26 cellular contexts compared by ENCODE assay signal in genomic region chr6:88074791-88075190, GRCh38. TPM values are rescaled to one million over a fixed set of nuclear protein-coding genes. Genes with fewer than 3 reads are reported as not detected.
DNase-seq lines count a peak whose midpoint lies in the region; ATAC-seq, FAIRE-seq and TF ChIP-seq lines count a peak whose summit lies in the region.
"Had no signal": no experiment of that assay in that cellular context is flagged by ENCODE, and none has a peak within 500 bp of the region (broad histone marks: within the 10 kb centered on the region; RNA-seq: fewer than 3 reads in every experiment).

No MANE protein-coding gene starts in this region.

- H3K27ac ChIP-seq in osteoblast (ENCODE audit: low read depth, low read length) = no peak overlapping the region
- H3K27ac ChIP-seq: A549; BLaER1 treated with 17β-estradiol and CSF1 and Interleukin-3, amounts not matched to agents 10 nM and 100 nM had no signal

- no peak overlapping the region for H3K4me3 ChIP-seq in osteoblast (ENCODE audit: insufficient read depth, low read length)
- H3K4me3 ChIP-seq: A549; BLaER1 treated with 17β-estradiol and CSF1 and Interleukin-3, amounts not matched to agents 10 nM and 100 nM; GM12878; GM23338 had no signal

- DNase-seq in G401 (ENCODE audit: low spot score) (peak; percentile 7), SK-N-DZ (ENCODE audit: low spot score) (peak; percentile 80), cerebellum (ENCODE audit: low spot score) (peak; percentile 5), osteoblast (ENCODE audit: insufficient read length, low spot score, missing footprints) (peak; percentile 27), GM12891 (ENCODE audit: insufficient read length, low spot score) (no peak), NCI-H128 (lab: John Stamatoyannopoulos, UW; ENCODE audit: unreplicated experiment) (no peak), DMS53 treated with DMSO at 0.1 percent for 48 hours (lab: John Stamatoyannopoulos, UW; ENCODE audit: unreplicated experiment) (no peak)
- no peak for DNase-seq in activated naive CD8-positive, alpha-beta T cell treated with anti-CD3 and anti-CD28 coated beads, Interleukin-2, amount 50 U/mL, for 24 hours
- DNase-seq: 8988T; ACHN; AML-193; BE2C; CD4-positive, alpha-beta T cell; CD8-positive, alpha-beta memory T cell; DMS53; DND-41; GDM1; H9 had no signal

- no peak for FAIRE-seq in GM12891 (lab: Jason Lieb, UNC)
- FAIRE-seq: A549, GM12878, GM18507 had no signal

- H3K9me3 Mint-ChIP-seq in activated naive CD8-positive, alpha-beta T cell treated with anti-CD3 and anti-CD28 coated beads, Interleukin-2, amount 50 U/mL, for 24 hours = peaks cover 4% of the 10 kb centered on the region
- H3K9me3 Mint-ChIP-seq: GM23338, H9 had no signal

- H3K4me1 Mint-ChIP-seq in activated naive CD8-positive, alpha-beta T cell treated with anti-CD3 and anti-CD28 coated beads, Interleukin-2, amount 50 U/mL, for 24 hours = no peaks in the 10 kb centered on the region
- H3K4me1 Mint-ChIP-seq: CD14-positive monocyte; CD8-positive, alpha-beta memory T cell; GM23338; H9 had no signal

- no peaks in the 10 kb centered on the region for H3K9me3 ChIP-seq in osteoblast (ENCODE audit: low read depth, low read length)
- H3K9me3 ChIP-seq: A549; BE2C; BLaER1 treated with 17β-estradiol and CSF1 and Interleukin-3, amounts not matched to agents 10 nM and 100 nM had no signal

- no peaks in the 10 kb centered on the region for H3K4me1 ChIP-seq in osteoblast (ENCODE audit: insufficient read depth, low read length)
- H3K4me1 ChIP-seq: A549; BE2C; BLaER1 treated with 17β-estradiol and CSF1 and Interleukin-3, amounts not matched to agents 10 nM and 100 nM had no signal

- no peak for ATAC-seq in activated naive CD8-positive, alpha-beta T cell treated with anti-CD3 and anti-CD28 coated beads, Interleukin-2, amount 50 U/mL, for 24 hours
- ATAC-seq: A549, GM12878, GM23338, HCT116 had no signal

- no peaks in the 10 kb centered on the region for H3K27me3 ChIP-seq in osteoblast (ENCODE audit: insufficient read depth, low read length)
- H3K27me3 ChIP-seq: BE2C; BLaER1 treated with 17β-estradiol and CSF1 and Interleukin-3, amounts not matched to agents 10 nM and 100 nM had no signal

- no peaks in the 10 kb centered on the region for H4K20me1 ChIP-seq in osteoblast (ENCODE audit: insufficient read depth, low read length)
- H4K20me1 ChIP-seq: BLaER1 treated with 17β-estradiol and CSF1 and Interleukin-3, amounts not matched to agents 10 nM and 100 nM had no signal

- H3K36me3 Mint-ChIP-seq in activated naive CD8-positive, alpha-beta T cell treated with anti-CD3 and anti-CD28 coated beads, Interleukin-2, amount 50 U/mL, for 24 hours (ENCODE audit: low read depth) = no peaks in the 10 kb centered on the region
- H3K36me3 Mint-ChIP-seq: CD14-positive monocyte; CD8-positive, alpha-beta memory T cell had no signal

- no peak for TF ChIP-seq POLR2A in GM12891 (IDR thresholded peaks at IDR 0.05; ENCODE audit: low read depth, low read length)

- no peak overlapping the region for H3K4me2 ChIP-seq in osteoblast (ENCODE audit: insufficient read depth, low read length)
- H3K4me2 ChIP-seq: A549; BLaER1 treated with 17β-estradiol and CSF1 and Interleukin-3, amounts not matched to agents 10 nM and 100 nM; GM23338 had no signal

- peaks cover 18% of the 10 kb centered on the region for H3K27me3 Mint-ChIP-seq in activated naive CD8-positive, alpha-beta T cell treated with anti-CD3 and anti-CD28 coated beads, Interleukin-2, amount 50 U/mL, for 24 hours

- H2AFZ ChIP-seq in osteoblast (ENCODE audit: low read length) = no peak overlapping the region
- H2AFZ ChIP-seq: GM23338 had no signal

- in situ Hi-C loops in G401 (cut with HindIII; ENCODE audit: low sequenced_read_pairs) = no loop called here

- no peaks in the 10 kb centered on the region for H3K36me3 ChIP-seq in osteoblast (ENCODE audit: insufficient read depth, low read length)
- H3K36me3 ChIP-seq: BE2C; BLaER1 treated with 17β-estradiol and CSF1 and Interleukin-3, amounts not matched to agents 10 nM and 100 nM had no signal

- H3K27ac Mint-ChIP-seq in activated naive CD8-positive, alpha-beta T cell treated with anti-CD3 and anti-CD28 coated beads, Interleukin-2, amount 50 U/mL, for 24 hours = no peak overlapping the region
- H3K27ac Mint-ChIP-seq: CD14-positive monocyte; CD4-positive, alpha-beta T cell; CD8-positive, alpha-beta memory T cell; GM23338; H9 had no signal

- no peak for TF ChIP-seq CTCF in osteoblast (IDR thresholded peaks at IDR 0.05; ENCODE audit: extremely low read depth, low read depth, low read length)

- no peaks in the 10 kb centered on the region for H3K79me2 ChIP-seq in osteoblast (ENCODE audit: insufficient read depth, low read length)

- H3K4me3 Mint-ChIP-seq in activated naive CD8-positive, alpha-beta T cell treated with anti-CD3 and anti-CD28 coated beads, Interleukin-2, amount 50 U/mL, for 24 hours = no peak overlapping the region
- H3K4me3 Mint-ChIP-seq: CD14-positive monocyte; CD4-positive, alpha-beta T cell; CD8-positive, alpha-beta memory T cell; GM23338; H9 had no signal

TF ChIP-seq in GM12891, 5 proteins besides CTCF, POLR2A, EP300 and RAD21:
- TF ChIP-seq TAF1 (IDR thresholded peaks at IDR 0.05; ENCODE audit: low read depth, low read length) (no peak), SPI1 (IDR thresholded peaks at IDR 0.05; ENCODE audit: low read depth, low read length) (no peak), POU2F2 (IDR thresholded peaks at IDR 0.05; ENCODE audit: low read depth, low read length) (no peak), POLR2AphosphoS5 (IDR thresholded peaks at IDR 0.05; ENCODE audit: low read depth, low read length) (no peak), PAX5 (IDR thresholded peaks at IDR 0.05; ENCODE audit: insufficient read depth, low read length, severe bottlenecking) (no peak)
TF ChIP-seq in GM12891: peak in this region for 0.

RNA-seq across cellular contexts. Expression of gene SPACA1, which starts 27.1 kb away (rescaled TPM):
- not detected in 2 replicates for total RNA-seq in G401 (2014; rRNA removed; shearing (Covaris generic))
- polyA plus RNA-seq in SK-N-DZ (2014; cell fraction: cytosol; rRNA removed) = not detected in 2 replicates
- not detected in 2 replicates for polyA plus RNA-seq in SK-N-DZ (2014; cell fraction: nucleus; rRNA removed)
- total RNA-seq in cerebellum (not detected), osteoblast (not detected in 2 replicates)
- not detected for polyA plus RNA-seq in GM12891 (2012; ENCODE audit: low read depth, missing spikeins)
- total RNA-seq: CD4-positive, alpha-beta T cell; CD8-positive, alpha-beta memory T cell; GM12878; GM23338; H4; H9 had no signal
- polyA plus RNA-seq: A549; CD14-positive monocyte; CD8-positive, alpha-beta memory T cell; GM12878; GM23338 had no signal

Comparison
In these comparisons a context has a peak if more than half of its experiments do, and no peak if none do; other contexts are left out.
1. DNase-seq: peak in G401 (single experiment), SK-N-DZ (single experiment), cerebellum (single experiment) and osteoblast (single experiment); none in GM12891 (single experiment), NCI-H128 (single experiment), activated naive CD8-positive, alpha-beta T cell treated with anti-CD3 and anti-CD28 coated beads, Interleukin-2, amount 50 U/mL, for 24 hours (single experiment) and DMS53 treated with DMSO at 0.1 percent for 48 hours (single experiment).